8 cellular contexts compared by ENCODE assay signal in the genomic region with DNA sequence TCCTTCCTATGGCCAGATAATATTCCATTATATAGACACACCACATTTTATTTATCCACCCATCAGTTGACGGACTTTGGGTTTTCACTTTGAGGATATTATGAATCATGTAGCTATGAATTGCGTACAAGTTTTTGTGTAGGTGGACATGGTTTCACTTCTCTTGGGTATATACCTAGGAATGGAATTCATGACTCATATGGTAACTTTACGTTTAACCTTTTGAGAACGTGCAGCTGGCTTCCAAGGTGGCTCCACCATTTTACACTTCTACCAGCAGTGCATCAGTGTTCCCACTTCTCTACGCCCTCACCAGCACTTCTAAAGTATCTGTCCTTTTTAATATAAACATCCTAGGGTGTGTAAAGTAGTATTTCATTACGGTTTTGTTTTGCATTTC.
DNase-seq lines count a peak whose midpoint lies in the region; ATAC-seq and TF ChIP-seq lines count a peak whose summit lies in the region.

No MANE protein-coding gene starts in this region.

- H3K4me3 ChIP-seq in PC-9, result no peak overlapping the region
- no peak overlapping the region for H3K4me3 ChIP-seq in smooth muscle cell
- no peak overlapping the region for H3K4me3 ChIP-seq in effector memory CD4-positive, alpha-beta T cell (ENCODE audit: insufficient read depth, low read depth, low read length, poor library complexity, severe bottlenecking)
- no peak overlapping the region for H3K4me3 ChIP-seq in aorta (ENCODE audit: low read length in 2 of 2)

- H3K4me1 ChIP-seq in PC-9 (replicated peaks; ENCODE audit: insufficient read depth) (peaks cover 28% of the 10 kb centered on the region), smooth muscle cell (ENCODE audit: low read depth) (peaks cover 7% of the 10 kb centered on the region), aorta (ENCODE audit: control insufficient read depth in 1 of 2, insufficient read depth in 2 of 2, low read length in 2 of 2) (no peaks in the 10 kb centered on the region)
- no peaks in the 10 kb centered on the region for H3K4me1 ChIP-seq in effector memory CD4-positive, alpha-beta T cell (ENCODE audit: control insufficient read depth, insufficient read depth, low read length, poor library complexity, severe bottlenecking)

- H2AFZ ChIP-seq in PC-9 (no peak overlapping the region), smooth muscle cell (ENCODE audit: low read depth) (no peak overlapping the region)

- CTCF ChIA-PET in PC-9 (lab: Charles Lee), result interaction anchor here (1.0 kb wide), 1 partner anchor 82 kb away, joined by 3 read pairs; no protein-coding TSS in a partner anchor

- H4K20me1 ChIP-seq in PC-9 (ENCODE audit: insufficient read depth) (no peaks in the 10 kb centered on the region), smooth muscle cell (ENCODE audit: low read depth) (no peaks in the 10 kb centered on the region)

- H3K27me3 Mint-ChIP-seq in glutamatergic neuron (ENCODE audit: unreplicated experiment), result peaks cover 4% of the 10 kb centered on the region

- no TSS peak for BruUV-seq in PC-9 (replicated peaks; lab: Mats Ljungman, UMichigan)

- H3K4me2 ChIP-seq in PC-9, result peak overlapping the region; percentile 49
- peak overlapping the region; percentile 34 for H3K4me2 ChIP-seq in smooth muscle cell

- H3K27ac Mint-ChIP-seq in glutamatergic neuron (ENCODE audit: unreplicated experiment), result no peak overlapping the region

- H3K27ac ChIP-seq in PC-9 (peak overlapping the region; percentile 82), smooth muscle cell (ENCODE audit: low read depth) (peak overlapping the region; percentile 71), aorta (ENCODE audit: low read depth in 1 of 2, low read length in 2 of 2) (no peak overlapping the region)
- H3K27ac ChIP-seq in effector memory CD4-positive, alpha-beta T cell (ENCODE audit: insufficient read depth, low read length, poor library complexity, severe bottlenecking), result no peak overlapping the region

- TF ChIP-seq CTCF in PC-9 (conservative IDR thresholded peaks at IDR 0.05) (no peak), smooth muscle cell (IDR thresholded peaks at IDR 0.05; ENCODE audit: borderline replicate concordance, insufficient read depth, poor library complexity, severe bottlenecking) (no peak), glutamatergic neuron (IDR thresholded peaks at IDR 0.05; ENCODE audit: partially characterized antibody, unreplicated experiment) (no peak)

- 54% methylated on average over 6 of the region's 6 CpGs for WGBS in smooth muscle cell (ENCODE audit: low lambda C conversion rate)
- WGBS in aorta, 2 donors, result 91 to 96% methylated on average over 6 of the region's 6 CpGs

- H3K36me3 Mint-ChIP-seq in glutamatergic neuron (ENCODE audit: unreplicated experiment), result peaks cover 5% of the 10 kb centered on the region

- peak; percentile 81 for ATAC-seq in GM19025 (IDR thresholded peaks at IDR 0.05; ENCODE audit: low read depth, unreplicated experiment)
- peak; percentile 67 for ATAC-seq in HG02763 (IDR thresholded peaks at IDR 0.05; ENCODE audit: unreplicated experiment)
- no peak for ATAC-seq in aorta (ENCODE audit: low FRiP score)

- POLR2A ChIA-PET in PC-9 (lab: Charles Lee; ENCODE audit: unreplicated experiment), result no interaction called here

- DNase-seq in PC-9 (peak in 1 of 2 experiments; percentile 80), smooth muscle cell (lab: John Stamatoyannopoulos, UW; ENCODE audit: unreplicated experiment) (no peak), cerebellum (ENCODE audit: low spot score) (no peak), glutamatergic neuron (no peak), aorta (no peak)
- DNase-seq in effector memory CD4-positive, alpha-beta T cell, result no peak

- H3K36me3 ChIP-seq in PC-9 (ENCODE audit: low read depth) (no peaks in the 10 kb centered on the region), smooth muscle cell (ENCODE audit: low read depth) (no peaks in the 10 kb centered on the region), aorta (ENCODE audit: control insufficient read depth in 1 of 2, insufficient read depth in 2 of 2, low read length in 1 of 2) (no peaks in the 10 kb centered on the region)
- H3K36me3 ChIP-seq in effector memory CD4-positive, alpha-beta T cell (ENCODE audit: control insufficient read depth, insufficient read depth, low read length), result no peaks in the 10 kb centered on the region

- H3F3A ChIP-seq in PC-9 (ENCODE audit: insufficient read depth, low read depth) (peaks cover 15% of the 10 kb centered on the region), smooth muscle cell (ENCODE audit: low read depth) (no peaks in the 10 kb centered on the region)

- peaks cover 4% of the 10 kb centered on the region for H3K9me3 Mint-ChIP-seq in glutamatergic neuron (ENCODE audit: unreplicated experiment)

- H3K9me3 ChIP-seq in PC-9 (ENCODE audit: insufficient read depth, low read depth) (no peaks in the 10 kb centered on the region), smooth muscle cell (replicated peaks; ENCODE audit: low read depth) (no peaks in the 10 kb centered on the region), aorta (ENCODE audit: control insufficient read depth, low read length) (no peaks in the 10 kb centered on the region)
- H3K9me3 ChIP-seq in effector memory CD4-positive, alpha-beta T cell (ENCODE audit: control insufficient read depth, low read length), result no peaks in the 10 kb centered on the region

- H3K9me2 ChIP-seq in PC-9 (ENCODE audit: insufficient read depth), result no peaks in the 10 kb centered on the region

- intact Hi-C loops in PC-9 (cut with micrococcal nuclease; ENCODE audit: unreplicated experiment) (no loop called here), aorta (cut with DNase I) (no loop called here)

- no peak overlapping the region for H3K4me3 Mint-ChIP-seq in glutamatergic neuron (ENCODE audit: unreplicated experiment)

- H3K79me2 ChIP-seq in PC-9 (ENCODE audit: low read depth), result peaks cover 65% of the 10 kb centered on the region
- H3K79me2 ChIP-seq in smooth muscle cell (ENCODE audit: low read depth), result no peaks in the 10 kb centered on the region

- no peak overlapping the region for H3K9ac ChIP-seq in smooth muscle cell (ENCODE audit: low read depth)

- peaks cover 10% of the 10 kb centered on the region for H3K4me1 Mint-ChIP-seq in glutamatergic neuron (ENCODE audit: low read depth, unreplicated experiment)

- H3K27me3 ChIP-seq in PC-9 (ENCODE audit: insufficient read depth, low read depth), result no peaks in the 10 kb centered on the region
- H3K27me3 ChIP-seq in smooth muscle cell (ENCODE audit: low read depth), result no peaks in the 10 kb centered on the region
- H3K27me3 ChIP-seq in effector memory CD4-positive, alpha-beta T cell (replicated peaks; ENCODE audit: control insufficient read depth, insufficient read depth, low read length, poor library complexity, severe bottlenecking), result no peaks in the 10 kb centered on the region
- no peaks in the 10 kb centered on the region for H3K27me3 ChIP-seq in aorta (ENCODE audit: control insufficient read depth in 1 of 2, insufficient read depth in 2 of 2, low read length in 1 of 2)

Comparison
In these comparisons a context has a peak if more than half of its experiments do, and no peak if none do; other contexts are left out.
1. H3K27ac ChIP-seq: peak in PC-9 (single experiment) and smooth muscle cell (single experiment); none in effector memory CD4-positive, alpha-beta T cell (single experiment) and aorta (0 of 2).